13 cellular contexts compared by ENCODE assay signal in the genomic region with DNA sequence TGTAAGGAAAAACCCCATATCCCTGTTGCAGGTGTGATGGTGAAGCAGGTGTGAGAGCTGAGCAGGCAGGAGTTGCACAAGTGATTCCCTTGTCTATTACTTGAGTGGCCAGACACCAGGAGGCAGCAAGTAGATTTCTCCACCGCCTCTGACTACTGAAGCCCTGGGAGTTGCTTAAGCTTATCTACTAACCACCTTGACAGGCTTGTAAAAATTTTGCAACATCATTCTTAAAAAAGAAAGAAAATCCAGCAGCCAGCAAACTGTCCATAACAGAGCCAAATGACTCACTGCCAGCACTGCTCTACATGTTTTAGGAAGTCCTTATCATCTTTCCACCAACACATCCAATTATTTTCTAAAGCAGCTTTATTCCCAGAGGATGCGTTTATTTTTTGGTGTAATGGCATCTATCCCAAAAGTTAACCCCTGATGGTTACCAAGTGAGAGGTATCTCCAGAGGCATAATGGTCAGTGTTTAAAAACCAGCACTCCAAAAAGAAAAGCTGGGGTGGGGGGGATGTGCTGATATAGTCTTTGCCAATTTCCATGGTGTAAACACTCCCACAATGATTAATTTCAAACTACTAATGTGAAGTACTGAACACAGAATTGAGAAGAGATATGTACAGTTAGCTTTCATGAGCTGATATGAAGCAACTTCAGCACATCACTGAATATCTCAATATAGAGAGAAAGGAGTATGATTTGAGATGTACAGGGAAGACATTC. TPM values are rescaled to one million over a fixed set of nuclear protein-coding genes. Genes with fewer than 3 reads are reported as not detected.
DNase-seq lines count a peak whose midpoint lies in the region; TF ChIP-seq lines count a peak whose summit lies in the region.
"Had no signal": no experiment of that assay in that cellular context is flagged by ENCODE, and none has a peak within 500 bp of the region (broad histone marks: within the 10 kb centered on the region; RNA-seq: fewer than 3 reads in every experiment).

No MANE protein-coding gene starts in this region.

- H3K4me3 ChIP-seq in AG10803 (ENCODE audit: low read length) (no peak overlapping the region), WERI-Rb-1 (ENCODE audit: low read depth, low read length) (no peak overlapping the region)

- no peaks in the 10 kb centered on the region for H3K36me3 ChIP-seq in WERI-Rb-1

- TF ChIP-seq CTCF in AG10803 (conservative IDR thresholded peaks at IDR 0.05; ENCODE audit: low read length) = no peak
- TF ChIP-seq CTCF in WERI-Rb-1 (IDR thresholded peaks at IDR 0.05; ENCODE audit: low read depth, low read length) = no peak

- no peaks in the 10 kb centered on the region for H3K9me3 ChIP-seq in WERI-Rb-1 (ENCODE audit: severe bottlenecking)

- H3K27me3 ChIP-seq in WERI-Rb-1 (ENCODE audit: insufficient read depth, low read depth, severe bottlenecking) = no peaks in the 10 kb centered on the region

- no peak overlapping the region for H3K27ac ChIP-seq in WERI-Rb-1

- DNase-seq in AG10803 (ENCODE audit: low read depth) (peak; percentile 37), LHCN-M2 (ENCODE audit: low read depth) (peak; percentile 9), amniotic stem cell (lab: John Stamatoyannopoulos, UW) (peak; percentile 30), iris pigment epithelial cell (ENCODE audit: low read depth) (peak; percentile 91), middle frontal gyrus (ENCODE audit: extremely low spot score, low spot score) (no peak), WERI-Rb-1 (no peak), DMS79 (lab: John Stamatoyannopoulos, UW) (no peak)
- DNase-seq in NK-92 treated with Interleukin-12 subunit alpha and Interleukin-12 subunit beta, amount 100 ng/mL, for 24 hours (lab: John Stamatoyannopoulos, UW) = no peak
- DNase-seq: activated T-cell treated with anti-CD3 and anti-CD28 coated beads, Interleukin-2, amount 50 U/mL, for 4 hours; CD8-positive, alpha-beta T cell; NCI-H1694; stimulated activated CD4-positive, alpha-beta T cell treated with anti-CD3 and anti-CD28 coated beads, Interleukin-2, amount 100 ng/mL, for 48 hours; stimulated activated naive CD4-positive, alpha-beta T cell treated with Interleukin-2 at 50 U/mL for 16 hours had no signal

RNA-seq across cellular contexts. Expression of a gene that starts 16.3 kb away (rescaled TPM):
- total RNA-seq in LHCN-M2 (2014; rRNA removed) = 2.6 and 3.8 TPM in 2 replicates
- 3.4 TPM for polyA plus RNA-seq in LHCN-M2 (2012)
- total RNA-seq: activated T-cell treated with anti-CD3 and anti-CD28 coated beads, Interleukin-2, amount 50 U/mL, for 4 hours; CD8-positive, alpha-beta T cell had no signal

Comparison
In these comparisons a context has a peak if more than half of its experiments do, and no peak if none do; other contexts are left out.
1. DNase-seq: peak in AG10803 (single experiment), LHCN-M2 (single experiment), amniotic stem cell (single experiment) and iris pigment epithelial cell (single experiment); none in middle frontal gyrus (single experiment), WERI-Rb-1 (single experiment), NK-92 treated with Interleukin-12 subunit alpha and Interleukin-12 subunit beta, amount 100 ng/mL, for 24 hours (single experiment) and DMS79 (single experiment).